9 cellular contexts compared by ENCODE assay signal in genomic region chr19:36363845-36364244, GRCh38.
"Had no signal": no experiment of that assay in that cellular context is flagged by ENCODE, and none has a peak within 500 bp of the region (broad histone marks: within the 10 kb centered on the region; RNA-seq: fewer than 3 reads in every experiment).

No MANE protein-coding gene starts in this region.

- H3K27ac ChIP-seq: GM23248, HL-60 had no signal

- H3K36me3 ChIP-seq: HAP-1 had no signal

- H3K9me3 ChIP-seq: HAP-1 had no signal

- H3K9ac ChIP-seq: GM23248 had no signal

- H3K4me3 Mint-ChIP-seq: HFFc6, IgD-negative memory B cell had no signal

- H3K4me1 ChIP-seq: HAP-1 had no signal

- H3K27ac Mint-ChIP-seq: HFFc6, IgD-negative memory B cell had no signal

- H2AFZ ChIP-seq: GM23248 had no signal

- H3K4me3 ChIP-seq: GM23248, HAP-1 had no signal

- H3K27me3 Mint-ChIP-seq: IgD-negative memory B cell had no signal

- DNase-seq: GM23248, GOT3, H7, HFFc6, KBM-7 had no signal

- ATAC-seq: HCT116 had no signal

- H3K4me1 Mint-ChIP-seq: IgD-negative memory B cell had no signal
